In the genomic region with DNA sequence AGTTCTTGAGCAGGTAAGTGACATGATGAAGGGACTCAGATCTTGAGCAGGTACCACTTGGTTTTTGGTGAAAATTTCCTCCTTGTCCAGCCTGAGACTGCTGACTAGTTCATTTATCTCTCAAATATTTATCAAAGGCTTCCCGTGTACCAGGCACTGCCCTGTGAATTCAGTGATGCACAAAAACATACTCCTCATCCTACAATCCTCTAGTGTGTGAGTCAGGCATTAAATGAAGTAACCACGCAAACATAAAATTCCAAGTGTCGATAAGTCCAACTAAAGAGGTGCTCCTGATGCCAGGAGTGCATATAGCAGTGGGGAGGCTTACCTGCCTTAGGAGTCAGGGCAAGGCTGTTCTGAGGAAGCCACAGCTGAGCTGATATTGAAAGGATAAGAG, we compare ENCODE assay signal across 28 cellular contexts. TPM values are rescaled to one million over a fixed set of nuclear protein-coding genes. Genes with fewer than 3 reads are reported as not detected.
DNase-seq lines count a peak whose midpoint lies in the region; ATAC-seq, FAIRE-seq and TF ChIP-seq lines count a peak whose summit lies in the region.
"Had no signal": no experiment of that assay in that cellular context is flagged by ENCODE, and none has a peak within 500 bp of the region (broad histone marks: within the 10 kb centered on the region; RNA-seq: fewer than 3 reads in every experiment).

No MANE protein-coding gene starts in this region.

- peaks cover 52% of the 10 kb centered on the region for H3K27me3 Mint-ChIP-seq in T-helper 17 cell

- H3K27ac ChIP-seq in effector memory CD4-positive, alpha-beta T cell (ENCODE audit: insufficient read depth, low read length, poor library complexity, severe bottlenecking): no peak overlapping the region
- H3K27ac ChIP-seq in ascending aorta: no peak overlapping the region
- H3K27ac ChIP-seq: BLaER1 had no signal

- TF ChIP-seq CTCF in bronchial epithelial cell (IDR thresholded peaks at IDR 0.05; ENCODE audit: insufficient read depth, low read length, severe bottlenecking) (no peak), ascending aorta (IDR thresholded peaks at IDR 0.05) (no peak)

- H3K4me3 ChIP-seq in bronchial epithelial cell (ENCODE audit: low read depth, low read length) (no peak overlapping the region), ascending aorta (no peak overlapping the region)
- no peak overlapping the region for H3K4me3 ChIP-seq in effector memory CD4-positive, alpha-beta T cell (ENCODE audit: insufficient read depth, low read depth, low read length, poor library complexity, severe bottlenecking)
- H3K4me3 ChIP-seq: BLaER1 had no signal

- ATAC-seq in T-helper 17 cell (no peak), HG03520 (IDR thresholded peaks at IDR 0.05; ENCODE audit: unreplicated experiment) (no peak)

- no peaks in the 10 kb centered on the region for H3K4me1 ChIP-seq in effector memory CD4-positive, alpha-beta T cell (ENCODE audit: control insufficient read depth, insufficient read depth, low read length, poor library complexity, severe bottlenecking)
- H3K4me1 ChIP-seq in ascending aorta: no peaks in the 10 kb centered on the region
- H3K4me1 ChIP-seq: BE2C, BLaER1 had no signal

- H3K27ac Mint-ChIP-seq in T-helper 17 cell: peak overlapping the region; percentile 45
- H3K27ac Mint-ChIP-seq: CD14-positive monocyte; CD4-positive, alpha-beta memory T cell; CD8-positive, alpha-beta memory T cell had no signal

- DNase-seq in T-helper 17 cell (no peak), bronchial epithelial cell (ENCODE audit: low read depth) (no peak), kidney glomerular epithelial cell (lab: John Stamatoyannopoulos, UW) (peak; percentile 74), renal cortical epithelial cell (ENCODE audit: low read depth) (peak; percentile 25), NCI-H1694 (lab: John Stamatoyannopoulos, UW) (no peak), ascending aorta (ENCODE audit: low spot score in 2 of 2) (no peak)
- no peak for DNase-seq in effector memory CD4-positive, alpha-beta T cell
- DNase-seq: 8988T; ACHN; BE2C; C1 segment of cervical spinal cord; CD4-positive, alpha-beta memory T cell; CD4-positive, CD25-positive, alpha-beta regulatory T cell; CD8-positive, alpha-beta memory T cell; COR-L47; DMS 273 treated with DMSO at 0.1 percent for 48 hours; DMS153; DMS53; DMS79; DND-41; EL; GDM1 had no signal

- H3K4me3 Mint-ChIP-seq in T-helper 17 cell: no peak overlapping the region
- H3K4me3 Mint-ChIP-seq: CD4-positive, alpha-beta memory T cell; CD4-positive, CD25-positive, alpha-beta regulatory T cell; CD8-positive, alpha-beta memory T cell had no signal

- H3K9me3 ChIP-seq in T-helper 17 cell (ENCODE audit: control insufficient read depth, low read length, poor library complexity, severe bottlenecking) (no peaks in the 10 kb centered on the region), ascending aorta (no peaks in the 10 kb centered on the region)
- H3K9me3 ChIP-seq in effector memory CD4-positive, alpha-beta T cell (ENCODE audit: control insufficient read depth, low read length): no peaks in the 10 kb centered on the region
- H3K9me3 ChIP-seq: BE2C, BLaER1 had no signal

- H3K36me3 ChIP-seq in bronchial epithelial cell (ENCODE audit: control insufficient read depth, insufficient read depth, low read length) (no peaks in the 10 kb centered on the region), ascending aorta (no peaks in the 10 kb centered on the region)
- no peaks in the 10 kb centered on the region for H3K36me3 ChIP-seq in effector memory CD4-positive, alpha-beta T cell (ENCODE audit: control insufficient read depth, insufficient read depth, low read length)
- H3K36me3 ChIP-seq: BE2C, BLaER1 had no signal

- peaks cover 13% of the 10 kb centered on the region for H3K36me3 Mint-ChIP-seq in T-helper 17 cell (ENCODE audit: low read depth)
- H3K36me3 Mint-ChIP-seq: CD14-positive monocyte; CD4-positive, alpha-beta memory T cell; CD4-positive, CD25-positive, alpha-beta regulatory T cell; CD8-positive, alpha-beta memory T cell had no signal

- peak; percentile 28 for FAIRE-seq in bronchial epithelial cell (lab: Jason Lieb, UNC)
- FAIRE-seq: A204.1, GM12891 had no signal

- intact Hi-C loops in ascending aorta (cut with DNase I): loop anchor here (10.0 kb wide), 1 partner anchor 294 kb away; no protein-coding TSS in a partner anchor

- H3K27me3 ChIP-seq in bronchial epithelial cell (ENCODE audit: control insufficient read depth, insufficient read depth, low read length) (no peaks in the 10 kb centered on the region), ascending aorta (no peaks in the 10 kb centered on the region)
- no peaks in the 10 kb centered on the region for H3K27me3 ChIP-seq in effector memory CD4-positive, alpha-beta T cell (replicated peaks; ENCODE audit: control insufficient read depth, insufficient read depth, low read length, poor library complexity, severe bottlenecking)
- H3K27me3 ChIP-seq: BE2C, BLaER1 had no signal

- H3K4me1 Mint-ChIP-seq in T-helper 17 cell: peaks cover 6% of the 10 kb centered on the region
- H3K4me1 Mint-ChIP-seq: CD14-positive monocyte had no signal

RNA-seq across cellular contexts. Expression of a gene that starts 41.5 kb away (rescaled TPM):
- total RNA-seq in T-helper 17 cell (not detected), bronchial epithelial cell (not detected in 2 replicates), renal cortical epithelial cell (not detected in 2 replicates), ascending aorta (not detected)
- total RNA-seq: A673; CD4-positive, alpha-beta memory T cell; CD4-positive, CD25-positive, alpha-beta regulatory T cell; CD8-positive, alpha-beta memory T cell had no signal

Comparison
In these comparisons a context has a peak if more than half of its experiments do, and no peak if none do; other contexts are left out.
1. DNase-seq: peak in kidney glomerular epithelial cell (single experiment) and renal cortical epithelial cell (single experiment); none in T-helper 17 cell (0 of 3), bronchial epithelial cell (single experiment), effector memory CD4-positive, alpha-beta T cell (0 of 3), NCI-H1694 (single experiment) and ascending aorta (0 of 2).